Comparison of ENCODE assay signal across 2 cellular contexts in genomic region chr3:51659942-51660341, GRCh38.
TF ChIP-seq lines count a peak whose summit lies in the region.

No MANE protein-coding gene starts in this region.

TF ChIP-seq in liver, 16 proteins besides CTCF, POLR2A, EP300 and RAD21:
- TF ChIP-seq YY1 (IDR thresholded peaks at IDR 0.05) = peak; percentile 77
- no peak for TF ChIP-seq MAX (IDR thresholded peaks at IDR 0.05)
- no peak for TF ChIP-seq GABPA (IDR thresholded peaks at IDR 0.05 in 1 of 2, conservative IDR thresholded peaks at IDR 0.05 in 1 of 2)
- TF ChIP-seq FOXA2 (IDR thresholded peaks at IDR 0.05) = no peak

TF ChIP-seq in HepG2, 621 proteins besides CTCF, POLR2A, EP300 and RAD21 (continued from another document):
- no peak for TF ChIP-seq ATRX (CRISPR knock-in tag; IDR thresholded peaks at IDR 0.05; ENCODE audit: borderline replicate concordance)
